Comparison of ENCODE assay signal across 28 cellular contexts in genomic region chr13:90047600-90047999, GRCh38.
"Had no signal": no experiment of that assay in that cellular context is flagged by ENCODE, and none has a peak within 500 bp of the region (broad histone marks: within the 10 kb centered on the region; RNA-seq: fewer than 3 reads in every experiment).

No MANE protein-coding gene starts in this region.

- H3K4me1 ChIP-seq: esophagus squamous epithelium, gastrocnemius medialis, heart right ventricle, left lung, lower lobe of right lung had no signal

- H3K27ac Mint-ChIP-seq: mesothelial cell of epicardium; naive B cell; naive thymus-derived CD8-positive, alpha-beta T cell had no signal

- H3K4me1 Mint-ChIP-seq: mesothelial cell of epicardium; naive B cell; naive thymus-derived CD8-positive, alpha-beta T cell had no signal

- H3K27me3 Mint-ChIP-seq: naive B cell; naive thymus-derived CD8-positive, alpha-beta T cell had no signal

- H3K36me3 Mint-ChIP-seq: naive B cell; naive thymus-derived CD8-positive, alpha-beta T cell had no signal

- H3K27me3 ChIP-seq: dorsolateral prefrontal cortex, esophagus squamous epithelium, gastrocnemius medialis, heart right ventricle, left lung had no signal

- H3K4me3 Mint-ChIP-seq: mesothelial cell of epicardium; naive B cell; naive thymus-derived CD8-positive, alpha-beta T cell had no signal

- H3K36me3 ChIP-seq: esophagus squamous epithelium, gastrocnemius medialis, heart right ventricle, left lung, lower lobe of right lung had no signal

- H3K27ac ChIP-seq: coronary artery, dorsolateral prefrontal cortex, epithelial cell of prostate, esophagus squamous epithelium, gastrocnemius medialis, heart right ventricle, left lung, lower lobe of right lung had no signal

- H3K4me3 ChIP-seq: coronary artery, dorsolateral prefrontal cortex, esophagus squamous epithelium, gastrocnemius medialis, heart right ventricle, left lung, lower lobe of right lung, mucosa of descending colon had no signal

- DNase-seq: dermis blood vessel endothelial cell; dorsolateral prefrontal cortex; effector CD4-positive, alpha-beta T cell; effector memory CD4-positive, alpha-beta T cell; erythroblast; esophagus squamous epithelium; foreskin fibroblast; foreskin melanocyte; gastrocnemius medialis; glutamatergic neuron; head of caudate nucleus; heart right ventricle; hippocampal formation; left cardiac atrium; left lung; left ventricle myocardium superior; lower lobe of right lung; mesenchymal stem cell; mucosa of descending colon; naive B cell; naive thymus-derived CD8-positive, alpha-beta T cell had no signal

- H3K9me3 ChIP-seq: gastrocnemius medialis, lower lobe of right lung had no signal

- FAIRE-seq: endometrium, islet of Langerhans, keratinocyte had no signal

- ATAC-seq: esophagus mucosa; gastrocnemius medialis; heart right ventricle; left cardiac atrium; left lung; left ventricle myocardium superior; mucosa of descending colon; naive thymus-derived CD8-positive, alpha-beta T cell had no signal
